ENCODE assay signal across 33 cellular contexts in genomic region chr5:98880598-98880997, GRCh38. TPM values are rescaled to one million over a fixed set of nuclear protein-coding genes. Genes with fewer than 3 reads are reported as not detected.
A peak's percentile ranks its signal among the peaks of the same experiment; 100 is the strongest.
DNase-seq lines count a peak whose midpoint lies in the region; ATAC-seq lines count a peak whose summit lies in the region.
"Had no signal": no experiment of that assay in that cellular context is flagged by ENCODE, and none has a peak within 500 bp of the region (broad histone marks: within the 10 kb centered on the region; RNA-seq: fewer than 3 reads in every experiment).

No MANE protein-coding gene starts in this region.

- H3K27me3 Mint-ChIP-seq in activated naive CD4-positive, alpha-beta T cell treated with anti-CD3 and anti-CD28 coated beads, Interleukin-2, amount 10 ng/mL, durations not matched to agents 7 days and 5 days, result no peaks in the 10 kb centered on the region
- no peaks in the 10 kb centered on the region for H3K27me3 Mint-ChIP-seq in activated naive CD8-positive, alpha-beta T cell treated with anti-CD3 and anti-CD28 coated beads for 36 hours
- H3K27me3 Mint-ChIP-seq: activated CD4-positive, alpha-beta memory T cell treated with anti-CD3 and anti-CD28 coated beads, Interleukin-2, amount 10 ng/mL, durations not matched to agents 7 days and 5 days; CD8-positive, alpha-beta memory T cell; naive B cell; T-cell had no signal

- CTCF ChIA-PET in activated naive CD4-positive, alpha-beta T cell treated with anti-CD3 and anti-CD28 coated beads, Interleukin-2, amount 10 ng/mL, durations not matched to agents 7 days and 5 days (lab: Charles Lee), result no interaction called here

- no peaks in the 10 kb centered on the region for H3K4me1 Mint-ChIP-seq in activated naive CD4-positive, alpha-beta T cell treated with anti-CD3 and anti-CD28 coated beads, Interleukin-2, amount 10 ng/mL, durations not matched to agents 7 days and 5 days
- peaks cover 18% of the 10 kb centered on the region for H3K4me1 Mint-ChIP-seq in activated naive CD8-positive, alpha-beta T cell treated with anti-CD3 and anti-CD28 coated beads for 36 hours
- peaks cover 6% of the 10 kb centered on the region for H3K4me1 Mint-ChIP-seq in stimulated activated effector memory CD8-positive, alpha-beta T cell treated with anti-CD3 and anti-CD28 coated beads, Interleukin-12 subunit alpha, Interleukin-12 subunit beta, amount 100 ng/mL, for 72 hours
- H3K4me1 Mint-ChIP-seq: activated CD4-positive, alpha-beta memory T cell treated with anti-CD3 and anti-CD28 coated beads, Interleukin-2, amount 10 ng/mL, durations not matched to agents 7 days and 5 days; GM23338 had no signal

- H3K9me3 Mint-ChIP-seq in activated naive CD4-positive, alpha-beta T cell treated with anti-CD3 and anti-CD28 coated beads, Interleukin-2, amount 10 ng/mL, durations not matched to agents 7 days and 5 days, result no peaks in the 10 kb centered on the region
- H3K9me3 Mint-ChIP-seq in activated naive CD4-positive, alpha-beta T cell treated with anti-CD3 and anti-CD28 coated beads, Interleukin-2, amount 50 U/mL, for 72 hours, result no peaks in the 10 kb centered on the region
- no peaks in the 10 kb centered on the region for H3K9me3 Mint-ChIP-seq in activated naive CD8-positive, alpha-beta T cell treated with anti-CD3 and anti-CD28 coated beads for 36 hours
- H3K9me3 Mint-ChIP-seq in stimulated activated effector memory CD8-positive, alpha-beta T cell treated with anti-CD3 and anti-CD28 coated beads, Interleukin-12 subunit alpha, Interleukin-12 subunit beta, amount 100 ng/mL, for 72 hours, result no peaks in the 10 kb centered on the region
- H3K9me3 Mint-ChIP-seq: activated CD4-positive, alpha-beta memory T cell treated with anti-CD3 and anti-CD28 coated beads, Interleukin-2, amount 10 ng/mL, durations not matched to agents 7 days and 5 days; CD8-positive, alpha-beta memory T cell; GM23338; HFFc6; naive B cell; T-cell had no signal

- no peak overlapping the region for H3K4me3 Mint-ChIP-seq in activated naive CD4-positive, alpha-beta T cell treated with anti-CD3 and anti-CD28 coated beads, Interleukin-2, amount 10 ng/mL, durations not matched to agents 7 days and 5 days
- no peak overlapping the region for H3K4me3 Mint-ChIP-seq in activated naive CD8-positive, alpha-beta T cell treated with anti-CD3 and anti-CD28 coated beads for 36 hours
- H3K4me3 Mint-ChIP-seq in stimulated activated effector memory CD8-positive, alpha-beta T cell treated with anti-CD3 and anti-CD28 coated beads, Interleukin-12 subunit alpha, Interleukin-12 subunit beta, amount 100 ng/mL, for 72 hours, result no peak overlapping the region
- H3K4me3 Mint-ChIP-seq: activated CD4-positive, alpha-beta memory T cell treated with anti-CD3 and anti-CD28 coated beads, Interleukin-2, amount 10 ng/mL, durations not matched to agents 7 days and 5 days; CD8-positive, alpha-beta memory T cell; GM23338; HFFc6; naive B cell; T-cell had no signal

- peaks cover 49% of the 10 kb centered on the region for H3K36me3 Mint-ChIP-seq in activated naive CD4-positive, alpha-beta T cell treated with anti-CD3 and anti-CD28 coated beads, Interleukin-2, amount 10 ng/mL, durations not matched to agents 7 days and 5 days
- peaks cover 13 to 40% of the 10 kb centered on the region in 2 donors for H3K36me3 Mint-ChIP-seq in activated naive CD4-positive, alpha-beta T cell treated with anti-CD3 and anti-CD28 coated beads, Interleukin-2, amount 50 U/mL, for 72 hours
- H3K36me3 Mint-ChIP-seq in activated naive CD8-positive, alpha-beta T cell treated with anti-CD3 and anti-CD28 coated beads for 36 hours, result peaks cover 31% of the 10 kb centered on the region
- H3K36me3 Mint-ChIP-seq in stimulated activated effector memory CD8-positive, alpha-beta T cell treated with anti-CD3 and anti-CD28 coated beads, Interleukin-12 subunit alpha, Interleukin-12 subunit beta, amount 100 ng/mL, for 72 hours, result peaks cover 100% of the 10 kb centered on the region

- DNase-seq in activated naive CD4-positive, alpha-beta T cell treated with anti-CD3 and anti-CD28 coated beads, Interleukin-2, amount 10 ng/mL, durations not matched to agents 7 days and 5 days, result no peak
- DNase-seq in activated naive CD4-positive, alpha-beta T cell treated with anti-CD3 and anti-CD28 coated beads, Interleukin-2, amount 50 U/mL, for 72 hours (ENCODE audit: low spot score in 2 of 2), result no peak
- DNase-seq in activated naive CD8-positive, alpha-beta T cell treated with anti-CD3 and anti-CD28 coated beads for 36 hours, result no peak
- DNase-seq in epithelial cell of prostate (ENCODE audit: low read depth, low spot score) (no peak), NCI-H1048 (lab: John Stamatoyannopoulos, UW) (no peak), ecto neural progenitor cell (ENCODE audit: low spot score) (no peak), nucleus accumbens (lab: John Stamatoyannopoulos, UW) (no peak)
- no peak for DNase-seq in stimulated activated effector memory CD8-positive, alpha-beta T cell treated with anti-CD3 and anti-CD28 coated beads, Interleukin-12 subunit alpha, Interleukin-12 subunit beta, amount 100 ng/mL, for 72 hours (ENCODE audit: low spot score in 2 of 2)
- DNase-seq: activated CD4-positive, alpha-beta memory T cell treated with anti-CD3 and anti-CD28 coated beads, Interleukin-2, amount 10 ng/mL, durations not matched to agents 7 days and 5 days; activated CD8-positive, alpha-beta memory T cell treated with anti-CD3 and anti-CD28 coated beads, Interleukin-2, amount 50 U/mL, for 48 hours; activated effector memory CD4-positive, alpha-beta T cell treated with Interleukin-2 at 50 U/mL for 16 hours; AML-193; amniotic stem cell; CD8-positive, alpha-beta memory T cell; colonic mucosa; effector memory CD4-positive, alpha-beta T cell; esophagus squamous epithelium; foreskin melanocyte; HFFc6; MV-4-11; naive B cell; NCI-H1694; NCI-H2171; NCI-H524 treated with DMSO at 0.1 percent for 48 hours; pancreas; T-cell had no signal

- peak overlapping the region; percentile 26 for H3K27ac ChIP-seq in epithelial cell of prostate
- H3K27ac ChIP-seq: A549, cardiac muscle cell, colonic mucosa, esophagus squamous epithelium, pancreas, RWPE1, tibial nerve had no signal

- ATAC-seq in activated naive CD4-positive, alpha-beta T cell treated with anti-CD3 and anti-CD28 coated beads, Interleukin-2, amount 50 U/mL, for 72 hours, result no peak
- no peak for ATAC-seq in stimulated activated effector memory CD8-positive, alpha-beta T cell treated with anti-CD3 and anti-CD28 coated beads, Interleukin-12 subunit alpha, Interleukin-12 subunit beta, amount 100 ng/mL, for 72 hours
- ATAC-seq: A549, GM23338, HepG2, left lobe of liver had no signal

- peak overlapping the region; percentile 33 for H3K27ac Mint-ChIP-seq in activated naive CD4-positive, alpha-beta T cell treated with anti-CD3 and anti-CD28 coated beads, Interleukin-2, amount 10 ng/mL, durations not matched to agents 7 days and 5 days
- H3K27ac Mint-ChIP-seq in activated naive CD4-positive, alpha-beta T cell treated with anti-CD3 and anti-CD28 coated beads, Interleukin-2, amount 50 U/mL, for 72 hours, result peak overlapping the region in 1 of 2 donors; percentile 44
- peak overlapping the region; percentile 26 for H3K27ac Mint-ChIP-seq in activated naive CD8-positive, alpha-beta T cell treated with anti-CD3 and anti-CD28 coated beads for 36 hours
- H3K27ac Mint-ChIP-seq in stimulated activated effector memory CD8-positive, alpha-beta T cell treated with anti-CD3 and anti-CD28 coated beads, Interleukin-12 subunit alpha, Interleukin-12 subunit beta, amount 100 ng/mL, for 72 hours, result peak overlapping the region; percentile 52
- H3K27ac Mint-ChIP-seq: activated CD4-positive, alpha-beta memory T cell treated with anti-CD3 and anti-CD28 coated beads, Interleukin-2, amount 10 ng/mL, durations not matched to agents 7 days and 5 days; GM23338; HFFc6 had no signal

RNA-seq across cellular contexts. Expression of gene CHD1, which starts 48.2 kb away (rescaled TPM):
- 10 to 100 TPM; 49.9 to 86.0 TPM for total RNA-seq in activated naive CD4-positive, alpha-beta T cell treated with anti-CD3 and anti-CD28 coated beads, Interleukin-2, amount 50 U/mL, for 72 hours
- 10 to 100 TPM; 58.0 to 58.5 TPM for total RNA-seq in activated naive CD8-positive, alpha-beta T cell treated with anti-CD3 and anti-CD28 coated beads for 36 hours
